In genomic region chr18:69838620-69839411, GRCh38 we compare ENCODE assay signal across 10 cellular contexts.
DNase-seq lines count a peak whose midpoint lies in the region; ATAC-seq, FAIRE-seq and TF ChIP-seq lines count a peak whose summit lies in the region.
"Had no signal": no experiment of that assay in that cellular context is flagged by ENCODE, and none has a peak within 500 bp of the region (broad histone marks: within the 10 kb centered on the region; RNA-seq: fewer than 3 reads in every experiment).

No MANE protein-coding gene starts in this region.

- peaks cover 0 to 4% of the 10 kb centered on the region in 2 experiments; a peak in 2 of 5 replicates for H3K4me1 ChIP-seq in K562 (replicated peaks in 1 of 2; ENCODE audit: control insufficient read depth in 2 of 2, insufficient read depth in 2 of 2, low read length in 2 of 2)

- in situ Hi-C loops in ACHN (cut with HindIII; ENCODE audit: low pct_ligation_motif_present, low pct_unique_long_range_greater_than_20kb, low sequenced_read_pairs) (no loop called here), K562 (cut with MboI) (no loop called here)

- H3K9ac ChIP-seq in K562 (ENCODE audit: insufficient read depth in 1 of 2, low read depth in 2 of 2, low read length in 2 of 2) = no peak overlapping the region

- FAIRE-seq in K562 (lab: Jason Lieb, UNC) = peak; percentile 80

- no peak overlapping the region; the same call in 2 of the 3 replicates for H3K27ac ChIP-seq in K562 (ENCODE audit: extremely low read depth, low read depth, low read length)

- no peak for TF ChIP-seq CTCF in K562 (IDR thresholded peaks at IDR 0.05 in 2 of 3, conservative IDR thresholded peaks at IDR 0.05 in 1 of 3; ENCODE audit: insufficient read depth in 2 of 3, low read depth in 1 of 3, low read length in 3 of 3)
- TF ChIP-seq CTCF in GM20000 (IDR thresholded peaks at IDR 0.05; ENCODE audit: extremely low read depth, missing control alignments) = no peak

- DNase-seq in ACHN (peak; percentile 54), M059J (ENCODE audit: low read depth) (peak; percentile 27), K562 (ENCODE audit: extremely low read depth in 1 of 4, low spot score in 3 of 4) (peak; percentile 67 to 77 (median 68)), COLO829 (ENCODE audit: low spot score) (no peak), H4 (ENCODE audit: low spot score) (no peak), GM20000 (ENCODE audit: low spot score) (no peak)
- no peak for DNase-seq in activated effector memory CD4-positive, alpha-beta T cell treated with anti-CD3 and anti-CD28 coated beads, Interleukin-2, amount 50 U/mL, for 16 hours
- DNase-seq: GF-D8, NCI-H2029 treated with DMSO at 0.1 percent for 48 hours had no signal

- peak overlapping the region; percentile 64 for H3K4me2 ChIP-seq in K562 (ENCODE audit: insufficient read depth, low read length)

- H3K27me3 ChIP-seq in K562 (ENCODE audit: control insufficient read depth in 2 of 2, insufficient read depth in 2 of 2, low read length in 2 of 2) = no peaks in the 10 kb centered on the region

- CTCF ChIA-PET in K562 (lab: Yijun Ruan, JAX; ENCODE audit: low intra/inter-chr PET ratio) = no interaction called here

- H3K79me2 ChIP-seq in K562 (ENCODE audit: control insufficient read depth, insufficient read depth, low read length) = no peaks in the 10 kb centered on the region

- no TSS peak for BruUV-seq in K562 (replicated peaks; lab: Mats Ljungman, UMichigan)

- H2AFZ ChIP-seq in K562 (ENCODE audit: low read depth, low read length) = peak overlapping the region; percentile 82

- TF ChIP-seq RAD21 in K562 (CRISPR knock-in tag; conservative IDR thresholded peaks at IDR 0.05 in 1 of 2, IDR thresholded peaks at IDR 0.05 in 1 of 2) = no peak

- H3K9me3 ChIP-seq in K562 (replicated peaks; ENCODE audit: control insufficient read depth, insufficient read depth, low read depth, low read length) = no peaks in the 10 kb centered on the region

- 0% methylated on average over 3 of the region's 3 CpGs for WGBS in K562 (ENCODE audit: insufficient coverage, low coverage, missing lambda C conversion rate)

- intact Hi-C loops in K562 (cut with micrococcal nuclease) = no loop called here

- H3K9me1 ChIP-seq in K562 (ENCODE audit: control insufficient read depth, insufficient read depth, low read length) = no peaks in the 10 kb centered on the region

- TF ChIP-seq POLR2A in K562 (conservative IDR thresholded peaks at IDR 0.05) = no peak

- no peaks in the 10 kb centered on the region for H4K20me1 ChIP-seq in K562 (replicated peaks; ENCODE audit: control insufficient read depth, insufficient read depth, low read length)

- H3K4me3 ChIP-seq in K562 = peak overlapping the region; percentile 32

- no peak for TF ChIP-seq EP300 in K562 (IDR thresholded peaks at IDR 0.05; ENCODE audit: low read length)

- POLR2A ChIA-PET in K562 (lab: Yijun Ruan, JAX) = interaction anchor here (0.6 to 1.2 kb wide), 6 partner anchors 9 to 402 kb away, joined by 3 to 4 read pairs (median 3); no protein-coding TSS in a partner anchor

- no peaks in the 10 kb centered on the region for H3K36me3 ChIP-seq in K562 (ENCODE audit: control insufficient read depth, insufficient read depth, low read length)

- ATAC-seq in GM18868 (IDR thresholded peaks at IDR 0.05; ENCODE audit: unreplicated experiment) (peak; percentile 62), K562 (peak; percentile 99)

TF ChIP-seq in K562, 482 proteins besides CTCF, POLR2A, EP300 and RAD21 (continues in another document):
- TF ChIP-seq ZNF507 (tag; conservative IDR thresholded peaks at IDR 0.05) = no peak
- TF ChIP-seq ZNF445 (CRISPR knock-in tag; IDR thresholded peaks at IDR 0.05; ENCODE audit: low read depth) = no peak
- peak; percentile 8; the same call in 1 of the 2 replicates for TF ChIP-seq ATF7 (IDR thresholded peaks at IDR 0.05)
- TF ChIP-seq MAFK (IDR thresholded peaks at IDR 0.05; ENCODE audit: low read length) = no peak
- no peak for TF ChIP-seq ZNF282 (CRISPR knock-in tag; IDR thresholded peaks at IDR 0.05)
- no peak for TF ChIP-seq ATF3 (IDR thresholded peaks at IDR 0.05)
- no peak for TF ChIP-seq ATF3 (CRISPR knock-in tag; conservative IDR thresholded peaks at IDR 0.05)
- no peak for TF ChIP-seq KLF13 (tag; IDR thresholded peaks at IDR 0.05; ENCODE audit: borderline replicate concordance, low read depth)
- no peak for TF ChIP-seq TFAM (CRISPR knock-in tag; conservative IDR thresholded peaks at IDR 0.05)
- no peak for TF ChIP-seq SMAD2 (IDR thresholded peaks at IDR 0.05; ENCODE audit: low read depth, low read length)
- TF ChIP-seq SMC3 (conservative IDR thresholded peaks at IDR 0.05; ENCODE audit: insufficient read depth, low read depth, low read length) = no peak
- 0 out of 2 replicates have a peak, but pooled peaks have one; percentile 36 for TF ChIP-seq NCOA1 (IDR thresholded peaks at IDR 0.05; ENCODE audit: low read depth)
- no peak for TF ChIP-seq MXI1 (IDR thresholded peaks at IDR 0.05; ENCODE audit: low read depth, low read length)
- TF ChIP-seq BCL6 (CRISPR knock-in tag; IDR thresholded peaks at IDR 0.05) = no peak
- TF ChIP-seq CUX1 (CRISPR knock-in tag; IDR thresholded peaks at IDR 0.05) = no peak
- no peak for TF ChIP-seq GATA2 (CRISPR knock-in tag; IDR thresholded peaks at IDR 0.05)
- TF ChIP-seq MCM7 (IDR thresholded peaks at IDR 0.05) = no peak
- no peak for TF ChIP-seq KHSRP (IDR thresholded peaks at IDR 0.05)
- no peak for TF ChIP-seq BRF1 (IDR thresholded peaks at IDR 0.05; ENCODE audit: borderline replicate concordance, extremely low read depth, insufficient read length)
- no peak for TF ChIP-seq CREB5 (CRISPR knock-in tag; IDR thresholded peaks at IDR 0.05)
- TF ChIP-seq RCOR1 (IDR thresholded peaks at IDR 0.05; ENCODE audit: borderline replicate concordance in 1 of 2, low read depth in 2 of 2, low read length in 2 of 2) = 0 out of 4 replicates have a peak, but pooled peaks of 1 of the 2 experiments have one; percentile 4
- TF ChIP-seq ARID1B (IDR thresholded peaks at IDR 0.05) = no peak
- no peak for TF ChIP-seq ZNF239 (CRISPR knock-in tag; IDR thresholded peaks at IDR 0.05)
- no peak for TF ChIP-seq BRCA1 (IDR thresholded peaks at IDR 0.05)
- TF ChIP-seq BRCA1 (CRISPR knock-in tag; IDR thresholded peaks at IDR 0.05) = no peak
- TF ChIP-seq HNRNPL (IDR thresholded peaks at IDR 0.05; ENCODE audit: low read depth, low read length) = no peak
- TF ChIP-seq SNRNP70 (optimal IDR thresholded peaks at IDR 0.05; ENCODE audit: low read depth, low read length) = no peak
- TF ChIP-seq ZNF408 (CRISPR knock-in tag; IDR thresholded peaks at IDR 0.05; ENCODE audit: low read depth) = no peak

Comparison
In these comparisons a context has a peak if more than half of its experiments do, and no peak if none do; other contexts are left out.
1. DNase-seq: peak in ACHN (single experiment), M059J (single experiment) and K562 (4 of 4); none in COLO829 (single experiment), activated effector memory CD4-positive, alpha-beta T cell treated with anti-CD3 and anti-CD28 coated beads, Interleukin-2, amount 50 U/mL, for 16 hours (single experiment), H4 (single experiment) and GM20000 (single experiment).